In the genomic region with DNA sequence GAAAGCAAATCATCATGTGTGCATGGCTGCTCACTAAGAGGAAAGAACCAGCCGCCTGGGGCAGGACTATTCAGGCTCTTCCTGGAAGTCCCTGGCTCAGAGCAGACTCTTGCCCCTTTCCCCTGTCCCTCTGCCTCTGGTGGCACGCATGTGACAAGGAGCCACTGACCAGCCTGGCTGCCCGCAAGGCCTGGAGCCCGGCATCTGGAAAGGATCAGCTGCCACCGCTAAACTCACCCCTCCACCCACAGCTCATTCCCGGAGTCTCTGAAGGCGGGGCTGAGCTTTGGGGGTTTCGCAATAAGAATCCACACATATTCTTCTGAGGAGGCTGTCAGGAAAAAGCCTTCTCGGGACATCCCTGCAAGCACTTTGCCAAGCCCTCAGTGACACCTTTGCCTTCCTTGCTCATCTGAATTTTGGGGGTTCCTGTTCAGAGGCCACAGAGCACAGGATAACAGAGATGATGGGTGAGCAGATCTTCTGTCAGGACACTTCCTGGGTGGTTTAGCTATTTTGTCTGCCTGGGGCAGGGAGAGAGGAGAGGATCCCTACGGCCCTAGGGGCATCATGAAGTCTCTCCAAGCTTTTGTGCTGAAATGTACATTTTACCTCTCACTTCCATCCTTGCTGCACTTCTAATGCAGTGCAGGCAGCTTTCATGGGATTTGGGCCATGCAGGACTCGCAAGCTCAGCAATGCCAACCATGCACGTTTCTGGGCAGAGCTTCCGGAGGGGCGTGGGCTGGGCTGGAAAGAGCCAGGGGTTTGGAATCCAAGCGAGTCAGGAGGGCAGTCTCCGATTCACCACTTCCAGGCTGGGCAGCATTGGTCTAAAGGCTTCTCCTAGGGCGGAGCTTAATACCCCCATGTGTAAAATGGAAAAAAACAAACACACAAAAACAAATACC, we compare ENCODE assay signal across 8 cellular contexts.
DNase-seq lines count a peak whose midpoint lies in the region; FAIRE-seq and TF ChIP-seq lines count a peak whose summit lies in the region.

No MANE protein-coding gene starts in this region.

- TF ChIP-seq CTCF in fibroblast of mammary gland (conservative IDR thresholded peaks at IDR 0.05; ENCODE audit: control insufficient read depth, insufficient read depth, low read depth, low read length) = no peak
- TF ChIP-seq CTCF in neural crest cell (conservative IDR thresholded peaks at IDR 0.05) = no peak

- H3K9me3 Mint-ChIP-seq in neural crest cell (no peaks in the 10 kb centered on the region), immature natural killer cell (no peaks in the 10 kb centered on the region)

- H3K4me1 Mint-ChIP-seq in neural crest cell (peaks cover 28% of the 10 kb centered on the region), immature natural killer cell (no peaks in the 10 kb centered on the region)

- no peak overlapping the region for H3K4me3 Mint-ChIP-seq in neural crest cell
- H3K4me3 Mint-ChIP-seq in immature natural killer cell = no peak overlapping the region

- H3K27ac Mint-ChIP-seq in neural crest cell (ENCODE audit: unreplicated experiment) = peak overlapping the region; percentile 87
- no peak overlapping the region for H3K27ac Mint-ChIP-seq in immature natural killer cell

- H3K36me3 Mint-ChIP-seq in neural crest cell (ENCODE audit: low read depth) (no peaks in the 10 kb centered on the region), immature natural killer cell (no peaks in the 10 kb centered on the region)

- peak overlapping the region; percentile 55 for H3K4me3 ChIP-seq in fibroblast of mammary gland (ENCODE audit: control insufficient read depth, low read depth, low read length)

- H3K27me3 Mint-ChIP-seq in neural crest cell (ENCODE audit: low read depth) (no peaks in the 10 kb centered on the region), immature natural killer cell (ENCODE audit: low read depth in 3 of 3) (peaks cover 0 to 2% (median 0%) of the 10 kb centered on the region in 3 donors)

- DNase-seq in Daoy (ENCODE audit: low read depth) (peak; percentile 91), RCC 7860 (ENCODE audit: low spot score) (peak; percentile 82), fibroblast of mammary gland (ENCODE audit: low read depth) (peak; percentile 92), neural crest cell (ENCODE audit: low read depth, low spot score) (peak; percentile 26), immature natural killer cell (no peak), globus pallidus (ENCODE audit: low spot score) (no peak)
- no peak for DNase-seq in stimulated activated CD4-positive, alpha-beta T cell treated with anti-CD3 and anti-CD28 coated beads, Interleukin-4, amount 100 ng/mL, for 1 hour
- DNase-seq in activated CD4-positive, alpha-beta T cell treated with anti-CD3 and anti-CD28 coated beads for 1 hour = no peak

- no peak for FAIRE-seq in RCC 7860 (lab: Jason Lieb, UNC)

Comparison
In these comparisons a context has a peak if more than half of its experiments do, and no peak if none do; other contexts are left out.
1. DNase-seq: peak in Daoy (single experiment), RCC 7860 (single experiment), fibroblast of mammary gland (single experiment) and neural crest cell (single experiment); none in immature natural killer cell (0 of 3), globus pallidus (single experiment), stimulated activated CD4-positive, alpha-beta T cell treated with anti-CD3 and anti-CD28 coated beads, Interleukin-4, amount 100 ng/mL, for 1 hour (single experiment) and activated CD4-positive, alpha-beta T cell treated with anti-CD3 and anti-CD28 coated beads for 1 hour (single experiment).